Comparison of ENCODE assay signal across 8 cellular contexts in genomic region chr3:58433400-58434169, GRCh38. TPM values are rescaled to one million over a fixed set of nuclear protein-coding genes. Genes with fewer than 3 reads are reported as not detected.
DNase-seq lines count a peak whose midpoint lies in the region; ATAC-seq and TF ChIP-seq lines count a peak whose summit lies in the region.

Gene PDHB (minus strand): TSS chr3:58433832. CDS start chr3:58433809, 23 bp downstream.

- peaks cover 26% of the 10 kb centered on the region for H3K4me1 Mint-ChIP-seq in activated naive CD8-positive, alpha-beta T cell (ENCODE audit: low read depth)
- H3K4me1 Mint-ChIP-seq in glutamatergic neuron (ENCODE audit: low read depth, unreplicated experiment) (peaks cover 8% of the 10 kb centered on the region), osteocyte (ENCODE audit: unreplicated experiment) (peaks cover 41% of the 10 kb centered on the region)

- no peaks in the 10 kb centered on the region for H3K9me3 ChIP-seq in thoracic aorta

- TF ChIP-seq CTCF in GM10266 (IDR thresholded peaks at IDR 0.05; ENCODE audit: control insufficient read depth, insufficient read depth, low read depth, missing control alignments) = no peak
- TF ChIP-seq CTCF in glutamatergic neuron (IDR thresholded peaks at IDR 0.05; ENCODE audit: partially characterized antibody, unreplicated experiment) = no peak
- no peak for TF ChIP-seq CTCF in osteocyte (IDR thresholded peaks at IDR 0.05)
- TF ChIP-seq CTCF in thoracic aorta (IDR thresholded peaks at IDR 0.05) = no peak

- H3K27ac Mint-ChIP-seq in activated naive CD8-positive, alpha-beta T cell = peak within 1 kb of the TSS; percentile 95
- H3K27ac Mint-ChIP-seq in glutamatergic neuron (ENCODE audit: unreplicated experiment) (peak within 1 kb of the TSS; percentile 94), osteocyte (ENCODE audit: unreplicated experiment) (peak within 1 kb of the TSS; percentile 97)

- DNase-seq in GM10266 (ENCODE audit: extremely low spot score) (peak; percentile 95), NCI-H1048 (lab: John Stamatoyannopoulos, UW) (peak; percentile 58), SKM-1 treated with dmso at 0.1 percent for 144 hours (lab: John Stamatoyannopoulos, UW; ENCODE audit: unreplicated experiment) (peak; percentile 83), glutamatergic neuron (peak; percentile 94), osteocyte (ENCODE audit: extremely low spot score, unreplicated experiment) (peak; percentile 96), thoracic aorta (ENCODE audit: low spot score) (peak; percentile 78)

- peak within 1 kb of the TSS; percentile 98 for H3K4me3 Mint-ChIP-seq in activated naive CD8-positive, alpha-beta T cell
- H3K4me3 Mint-ChIP-seq in glutamatergic neuron (ENCODE audit: unreplicated experiment) (peak within 1 kb of the TSS; percentile 98), osteocyte (ENCODE audit: unreplicated experiment) (peak within 1 kb of the TSS; percentile 88)

- peaks cover 19% of the 10 kb centered on the region for H3K36me3 ChIP-seq in thoracic aorta

- peaks cover 8 to 33% of the 10 kb centered on the region in 2 donors for H3K4me1 ChIP-seq in thoracic aorta (ENCODE audit: control insufficient read depth in 1 of 2, low read depth in 2 of 2)

- H3K9me3 Mint-ChIP-seq in activated naive CD8-positive, alpha-beta T cell (ENCODE audit: low read depth) = no peaks in the 10 kb centered on the region
- peaks cover 7% of the 10 kb centered on the region for H3K9me3 Mint-ChIP-seq in glutamatergic neuron (ENCODE audit: unreplicated experiment)
- H3K9me3 Mint-ChIP-seq in osteocyte (ENCODE audit: unreplicated experiment) = no peaks in the 10 kb centered on the region

- H3K4me3 ChIP-seq in thoracic aorta = peak within 1 kb of the TSS; percentile 90

- peaks cover 2% of the 10 kb centered on the region for H3K36me3 Mint-ChIP-seq in activated naive CD8-positive, alpha-beta T cell
- H3K36me3 Mint-ChIP-seq in glutamatergic neuron (ENCODE audit: unreplicated experiment) (no peaks in the 10 kb centered on the region), osteocyte (ENCODE audit: unreplicated experiment) (peaks cover 20% of the 10 kb centered on the region)

- H3K27ac ChIP-seq in thoracic aorta = peak within 1 kb of the TSS; percentile 82 to 86

- ATAC-seq in HG02588 (IDR thresholded peaks at IDR 0.05; ENCODE audit: unreplicated experiment) = peak; percentile 91
- ATAC-seq in thoracic aorta (ENCODE audit: insufficient number of reproducible peaks, low FRiP score, low read depth) = peak; percentile 92

- no peaks in the 10 kb centered on the region for H3K27me3 ChIP-seq in thoracic aorta (replicated peaks; ENCODE audit: insufficient read depth)

- H3K27me3 Mint-ChIP-seq in activated naive CD8-positive, alpha-beta T cell = no peaks in the 10 kb centered on the region
- H3K27me3 Mint-ChIP-seq in glutamatergic neuron (ENCODE audit: unreplicated experiment) = peaks cover 7% of the 10 kb centered on the region
- H3K27me3 Mint-ChIP-seq in osteocyte (ENCODE audit: unreplicated experiment) = no peaks in the 10 kb centered on the region

RNA-seq across cellular contexts. Expression of gene PDHB, which starts in this region (rescaled TPM):
- total RNA-seq in glutamatergic neuron (ENCODE audit: unreplicated experiment) (67.6 TPM), osteocyte (85.5 and 89.0 TPM in 2 replicates), thoracic aorta (10 to 100 TPM; 59.3 to 83.5 TPM)

Comparison
In these comparisons a context has a peak if more than half of its experiments do, and no peak if none do; other contexts are left out.
1. Peak in every context shown above with its lines: DNase-seq, ATAC-seq, H3K4me3 ChIP-seq and H3K27ac ChIP-seq.